ENCODE assay signal across 22 cellular contexts in genomic region chr4:151454513-151454912, GRCh38. TPM values are rescaled to one million over a fixed set of nuclear protein-coding genes. Genes with fewer than 3 reads are reported as not detected.
"Had no signal": no experiment of that assay in that cellular context is flagged by ENCODE, and none has a peak within 500 bp of the region (broad histone marks: within the 10 kb centered on the region; RNA-seq: fewer than 3 reads in every experiment).

No MANE protein-coding gene starts in this region.

- H3K27ac ChIP-seq: heart right ventricle, hepatocyte, left ventricle myocardium inferior, ovary, right atrium auricular region, skin epidermis, tibial nerve, uterus had no signal

- H3K36me3 ChIP-seq: heart right ventricle, left ventricle myocardium inferior, ovary, right atrium auricular region, tibial nerve, uterus had no signal

- H3K4me3 ChIP-seq: heart right ventricle, hepatocyte, left ventricle myocardium inferior, lung, mucosa of descending colon, ovary, right atrium auricular region, skin epidermis, tibial nerve, uterus had no signal

- H3K27me3 ChIP-seq: heart right ventricle, hepatocyte, ovary, right atrium auricular region, tibial nerve, uterus had no signal

- ATAC-seq: heart right ventricle; naive thymus-derived CD4-positive, alpha-beta T cell; natural killer cell treated with Interleukin-12 subunit alpha and Interleukin-12 subunit beta and Interleukin-15 and Interleukin-18, amount 100 ng/mL, for 72 hours; sciatic nerve; stimulated activated memory B cell treated with anti-CD40 and anti-IgM and Interleukin-4, amounts not matched to agents 10 μg/mL and 1 μg/mL and 100 μg/mL, for 72 hours; stimulated activated naive CD8-positive, alpha-beta T cell treated with anti-CD3 and anti-CD28 coated beads, Interleukin-15, amount 100 ng/mL, for 72 hours had no signal

- H3K4me1 ChIP-seq: right atrium auricular region, tibial nerve, uterus had no signal

- H3K9me3 ChIP-seq: heart right ventricle, left ventricle myocardium inferior, mucosa of descending colon, ovary, right atrium auricular region, tibial nerve, uterus had no signal

- DNase-seq: heart right ventricle; islet precursor cell; left ventricle myocardium inferior; midbrain; naive thymus-derived CD4-positive, alpha-beta T cell; ovary; posterior cingulate gyrus; stimulated activated CD4-positive, alpha-beta T cell treated with anti-CD3 and anti-CD28 coated beads, Interleukin-4, amount 100 ng/mL, for 24 hours; stimulated activated naive CD4-positive, alpha-beta T cell treated with Interleukin-2 at 50 U/mL for 16 hours; stimulated activated naive CD8-positive, alpha-beta T cell treated with anti-CD3 and anti-CD28 coated beads, Interleukin-15, amount 100 ng/mL, for 72 hours; substantia nigra; uterus had no signal

RNA-seq across cellular contexts. Expression of gene FHIP1A, which starts 45.5 kb away (rescaled TPM):
- polyA plus RNA-seq: naive thymus-derived CD4-positive, alpha-beta T cell; neural cell had no signal
